1 cellular context compared by ENCODE assay signal in genomic region chr6:155314092-155314772, GRCh38.
TF ChIP-seq lines count a peak whose summit lies in the region.

TSS of gene TFB1M (minus strand) at chr6:155314484. CDS start at chr6:155314428, 56 bp downstream.

TF ChIP-seq in K562, 482 proteins besides CTCF, POLR2A, EP300 and RAD21 (continued from another document):
- TF ChIP-seq HEY1 (CRISPR knock-in tag; IDR thresholded peaks at IDR 0.05; ENCODE audit: borderline replicate concordance) = peak; percentile 30; the same call in 1 of the 2 replicates
TF ChIP-seq in K562: peak in this region for 108.
